19 cellular contexts compared by ENCODE assay signal in genomic region chr12:47274725-47275124, GRCh38.
A peak's percentile ranks its signal among the peaks of the same experiment; 100 is the strongest.
DNase-seq lines count a peak whose midpoint lies in the region; ATAC-seq and TF ChIP-seq lines count a peak whose summit lies in the region.
"Had no signal": no experiment of that assay in that cellular context is flagged by ENCODE, and none has a peak within 500 bp of the region (broad histone marks: within the 10 kb centered on the region; RNA-seq: fewer than 3 reads in every experiment).

No MANE protein-coding gene starts in this region.

- intact Hi-C loops in activated T-helper 2 cell treated with anti-CD3 and anti-CD28 coated beads, Interferon-gamma antibody, Interleukin-2, Interleukin-4, amounts not matched to agents 10 μg/mL and 5 μg/mL and 100 μg/mL, durations not matched to agents 14 hours and 24 hours and 36 hours (cut with micrococcal nuclease): loop anchor here (10.0 kb wide), 1 partner anchor 610 kb away; no protein-coding TSS in a partner anchor
- intact Hi-C loops in naive thymus-derived CD4-positive, alpha-beta T cell (cut with micrococcal nuclease): loop anchor here in 1 of 2 donors (5.0 kb wide), 1 partner anchor 1547 kb away; the partner anchor contains the start of gene ARID2

- no peak for DNase-seq in CD4-positive, CD25-positive, alpha-beta regulatory T cell
- DNase-seq in EH (ENCODE audit: low read depth) (peak; percentile 23), SHP77 treated with DMSO at 0.1 percent for 48 hours (lab: John Stamatoyannopoulos, UW) (no peak), neural progenitor cell (ENCODE audit: low spot score) (no peak)
- no peak for DNase-seq in activated T-helper 2 cell treated with anti-CD3 and anti-CD28 coated beads, Interferon-gamma antibody, Interleukin-2, Interleukin-4, amounts not matched to agents 10 μg/mL and 5 μg/mL and 100 μg/mL, durations not matched to agents 14 hours and 24 hours and 36 hours (ENCODE audit: low spot score)
- DNase-seq in naive thymus-derived CD4-positive, alpha-beta T cell: no peak
- DNase-seq: activated CD4-positive, CD25-positive, alpha-beta regulatory T cell; BE2C; DMS53; glutamatergic neuron; Karpas-422; left ventricle myocardium superior; NCI-H1105; NCI-H2081 treated with DMSO at 0.1 percent for 48 hours; posterior cingulate gyrus; SHP77 had no signal

- H3K9ac ChIP-seq in neural progenitor cell: no peak overlapping the region

- peak overlapping the region; percentile 2 for H3K4me3 ChIP-seq in CD4-positive, CD25-positive, alpha-beta regulatory T cell (ENCODE audit: low read depth, low read length)
- no peak overlapping the region for H3K4me3 ChIP-seq in naive thymus-derived CD4-positive, alpha-beta T cell (ENCODE audit: low read length)
- no peak overlapping the region for H3K4me3 ChIP-seq in neural progenitor cell
- H3K4me3 ChIP-seq: esophagus muscularis mucosa had no signal

- ATAC-seq in CD4-positive, CD25-positive, alpha-beta regulatory T cell (ENCODE audit: low read depth in 2 of 2): no peak
- ATAC-seq in naive thymus-derived CD4-positive, alpha-beta T cell: no peak
- no peak for ATAC-seq in HG02852 (IDR thresholded peaks at IDR 0.05; ENCODE audit: unreplicated experiment)
- ATAC-seq: left ventricle myocardium superior had no signal

- no peaks in the 10 kb centered on the region for H3K36me3 Mint-ChIP-seq in CD4-positive, CD25-positive, alpha-beta regulatory T cell
- H3K36me3 Mint-ChIP-seq in activated T-helper 2 cell treated with anti-CD3 and anti-CD28 coated beads, Interferon-gamma antibody, Interleukin-2, Interleukin-4, amounts not matched to agents 10 μg/mL and 5 μg/mL and 100 μg/mL, durations not matched to agents 14 hours and 24 hours and 36 hours (ENCODE audit: low read depth): no peaks in the 10 kb centered on the region
- peaks cover 0 to 17% (median 0%) of the 10 kb centered on the region in 5 donors for H3K36me3 Mint-ChIP-seq in naive thymus-derived CD4-positive, alpha-beta T cell
- no peaks in the 10 kb centered on the region for H3K36me3 Mint-ChIP-seq in neural progenitor cell

- no peaks in the 10 kb centered on the region for H3K79me2 ChIP-seq in neural progenitor cell (ENCODE audit: low read depth)

- no peaks in the 10 kb centered on the region for H4K20me1 ChIP-seq in neural progenitor cell (ENCODE audit: low read depth)

- H3K4me1 Mint-ChIP-seq in CD4-positive, CD25-positive, alpha-beta regulatory T cell: peaks cover 30 to 90% (median 69%) of the 10 kb centered on the region in 4 donors
- H3K4me1 Mint-ChIP-seq in activated T-helper 2 cell treated with anti-CD3 and anti-CD28 coated beads, Interferon-gamma antibody, Interleukin-2, Interleukin-4, amounts not matched to agents 10 μg/mL and 5 μg/mL and 100 μg/mL, durations not matched to agents 14 hours and 24 hours and 36 hours (ENCODE audit: low read depth): peaks cover 80% of the 10 kb centered on the region
- peaks cover 45 to 98% (median 96%) of the 10 kb centered on the region in 7 donors for H3K4me1 Mint-ChIP-seq in naive thymus-derived CD4-positive, alpha-beta T cell
- H3K4me1 Mint-ChIP-seq in neural progenitor cell: peaks cover 29% of the 10 kb centered on the region

- no peaks in the 10 kb centered on the region for H3F3A ChIP-seq in neural progenitor cell (ENCODE audit: low read depth)

- TF ChIP-seq CTCF in neural progenitor cell (IDR thresholded peaks at IDR 0.05): no peak

- H3K9me3 Mint-ChIP-seq in CD4-positive, CD25-positive, alpha-beta regulatory T cell: peaks cover 0 to 2% (median 0%) of the 10 kb centered on the region in 7 donors
- no peaks in the 10 kb centered on the region for H3K9me3 Mint-ChIP-seq in activated T-helper 2 cell treated with anti-CD3 and anti-CD28 coated beads, Interferon-gamma antibody, Interleukin-2, Interleukin-4, amounts not matched to agents 10 μg/mL and 5 μg/mL and 100 μg/mL, durations not matched to agents 14 hours and 24 hours and 36 hours
- peaks cover 0 to 7% (median 0%) of the 10 kb centered on the region in 11 donors for H3K9me3 Mint-ChIP-seq in naive thymus-derived CD4-positive, alpha-beta T cell
- H3K9me3 Mint-ChIP-seq in neural progenitor cell: no peaks in the 10 kb centered on the region
- H3K9me3 Mint-ChIP-seq: T-helper 1 cell treated with Interleukin-12 subunit alpha and Interleukin-12 subunit beta and Interleukin-4 antibody, amounts not matched to agents 30 μg/mL and 1 μg/mL, for 36 hours had no signal

- CTCF ChIA-PET in naive thymus-derived CD4-positive, alpha-beta T cell (lab: Charles Lee): no interaction called here

- POLR2A ChIA-PET in naive thymus-derived CD4-positive, alpha-beta T cell (lab: Charles Lee): interaction anchor here (1.6 to 7.7 kb wide), 2 partner anchors 32 to 58 kb away, joined by 4 to 94 read pairs; no protein-coding TSS in a partner anchor

- H3K4me3 Mint-ChIP-seq in CD4-positive, CD25-positive, alpha-beta regulatory T cell: peak overlapping the region in 2 of 4 donors; percentile 44 to 64
- H3K4me3 Mint-ChIP-seq in activated T-helper 2 cell treated with anti-CD3 and anti-CD28 coated beads, Interferon-gamma antibody, Interleukin-2, Interleukin-4, amounts not matched to agents 10 μg/mL and 5 μg/mL and 100 μg/mL, durations not matched to agents 14 hours and 24 hours and 36 hours (ENCODE audit: low read depth): no peak overlapping the region
- H3K4me3 Mint-ChIP-seq in naive thymus-derived CD4-positive, alpha-beta T cell: peak overlapping the region; percentile 4 to 82 (median 63)
- no peak overlapping the region for H3K4me3 Mint-ChIP-seq in neural progenitor cell
- H3K4me3 Mint-ChIP-seq: T-helper 1 cell treated with Interleukin-12 subunit alpha and Interleukin-12 subunit beta and Interleukin-4 antibody, amounts not matched to agents 30 μg/mL and 1 μg/mL, for 36 hours had no signal

- no peak overlapping the region for H2AFZ ChIP-seq in neural progenitor cell (replicated peaks)

- peak overlapping the region; percentile 74 to 90 (median 85) for H3K27ac Mint-ChIP-seq in CD4-positive, CD25-positive, alpha-beta regulatory T cell
- H3K27ac Mint-ChIP-seq in activated T-helper 2 cell treated with anti-CD3 and anti-CD28 coated beads, Interferon-gamma antibody, Interleukin-2, Interleukin-4, amounts not matched to agents 10 μg/mL and 5 μg/mL and 100 μg/mL, durations not matched to agents 14 hours and 24 hours and 36 hours: peak overlapping the region; percentile 4
- peak overlapping the region in 8 of 9 donors; percentile 90 to 98 (median 92) for H3K27ac Mint-ChIP-seq in naive thymus-derived CD4-positive, alpha-beta T cell
- H3K27ac Mint-ChIP-seq in neural progenitor cell: no peak overlapping the region

- H3K9me3 ChIP-seq in CD4-positive, CD25-positive, alpha-beta regulatory T cell (ENCODE audit: control insufficient read depth in 2 of 2, low read length in 2 of 2): no peaks in the 10 kb centered on the region
- H3K9me3 ChIP-seq in naive thymus-derived CD4-positive, alpha-beta T cell (ENCODE audit: control insufficient read depth in 2 of 3, low read length in 3 of 3): no peaks in the 10 kb centered on the region
- no peaks in the 10 kb centered on the region for H3K9me3 ChIP-seq in neural progenitor cell (ENCODE audit: low read depth)
- H3K9me3 ChIP-seq: BE2C, esophagus muscularis mucosa had no signal

- peaks cover 59% of the 10 kb centered on the region for H3K4me1 ChIP-seq in CD4-positive, CD25-positive, alpha-beta regulatory T cell (ENCODE audit: control insufficient read depth, insufficient read depth, low read length, poor library complexity, severe bottlenecking)
- peaks cover 28 to 89% of the 10 kb centered on the region in 2 donors for H3K4me1 ChIP-seq in naive thymus-derived CD4-positive, alpha-beta T cell (ENCODE audit: control insufficient read depth in 2 of 2, insufficient read depth in 2 of 2, low read length in 2 of 2)
- H3K4me1 ChIP-seq in neural progenitor cell: peaks cover 15% of the 10 kb centered on the region
- H3K4me1 ChIP-seq: BE2C had no signal

- H3K27ac ChIP-seq in CD4-positive, CD25-positive, alpha-beta regulatory T cell (ENCODE audit: insufficient read depth, low read length, poor library complexity, severe bottlenecking): peak overlapping the region; percentile 79
- H3K27ac ChIP-seq in naive thymus-derived CD4-positive, alpha-beta T cell (ENCODE audit: low read depth, low read length): peak overlapping the region; percentile 69
- H3K27ac ChIP-seq in neural progenitor cell: no peak overlapping the region
- H3K27ac ChIP-seq: esophagus muscularis mucosa had no signal

- H3K36me3 ChIP-seq in CD4-positive, CD25-positive, alpha-beta regulatory T cell (ENCODE audit: control insufficient read depth, insufficient read depth, low read length): no peaks in the 10 kb centered on the region
- no peaks in the 10 kb centered on the region for H3K36me3 ChIP-seq in naive thymus-derived CD4-positive, alpha-beta T cell (ENCODE audit: control insufficient read depth in 2 of 3, insufficient read depth in 3 of 3, low read length in 3 of 3)
- H3K36me3 ChIP-seq in neural progenitor cell: no peaks in the 10 kb centered on the region
- H3K36me3 ChIP-seq: BE2C, esophagus muscularis mucosa had no signal

- no peaks in the 10 kb centered on the region for H3K27me3 Mint-ChIP-seq in CD4-positive, CD25-positive, alpha-beta regulatory T cell
- H3K27me3 Mint-ChIP-seq in activated T-helper 2 cell treated with anti-CD3 and anti-CD28 coated beads, Interferon-gamma antibody, Interleukin-2, Interleukin-4, amounts not matched to agents 10 μg/mL and 5 μg/mL and 100 μg/mL, durations not matched to agents 14 hours and 24 hours and 36 hours (ENCODE audit: low read depth): no peaks in the 10 kb centered on the region
- no peaks in the 10 kb centered on the region for H3K27me3 Mint-ChIP-seq in naive thymus-derived CD4-positive, alpha-beta T cell
- peaks cover 2% of the 10 kb centered on the region for H3K27me3 Mint-ChIP-seq in neural progenitor cell (ENCODE audit: insufficient read depth, low read depth)

- no peak overlapping the region for H3K4me2 ChIP-seq in neural progenitor cell

- no peaks in the 10 kb centered on the region for H3K27me3 ChIP-seq in CD4-positive, CD25-positive, alpha-beta regulatory T cell (ENCODE audit: control insufficient read depth, insufficient read depth, low read length)
- H3K27me3 ChIP-seq in naive thymus-derived CD4-positive, alpha-beta T cell (ENCODE audit: control insufficient read depth in 2 of 2, insufficient read depth in 2 of 2, low read length in 2 of 2): no peaks in the 10 kb centered on the region
- H3K27me3 ChIP-seq in neural progenitor cell: no peaks in the 10 kb centered on the region
- H3K27me3 ChIP-seq: esophagus muscularis mucosa had no signal

Comparison
In these comparisons a context has a peak if more than half of its experiments do, and no peak if none do; other contexts are left out.
1. H3K4me3 Mint-ChIP-seq: peak in naive thymus-derived CD4-positive, alpha-beta T cell (10 of 10); none in activated T-helper 2 cell treated with anti-CD3 and anti-CD28 coated beads, Interferon-gamma antibody, Interleukin-2, Interleukin-4, amounts not matched to agents 10 μg/mL and 5 μg/mL and 100 μg/mL, durations not matched to agents 14 hours and 24 hours and 36 hours (single experiment) and neural progenitor cell (single experiment).